Comparison of ENCODE assay signal across 8 cellular contexts in genomic region chr5:159133041-159133741, GRCh38. TPM values are rescaled to one million over a fixed set of nuclear protein-coding genes. Genes with fewer than 3 reads are reported as not detected.
DNase-seq lines count a peak whose midpoint lies in the region; ATAC-seq and TF ChIP-seq lines count a peak whose summit lies in the region.

No MANE protein-coding gene starts in this region.

- no peaks in the 10 kb centered on the region for H3K9me1 ChIP-seq in IMR-90 (ENCODE audit: insufficient read depth, low read length)

- H3K9me3 Mint-ChIP-seq in natural killer cell: no peaks in the 10 kb centered on the region

- no peak overlapping the region; the same call in 1 of the 2 replicates for H3K4ac ChIP-seq in IMR-90 (ENCODE audit: low read depth, low read length)

- peak; percentile 86 for TF ChIP-seq RAD21 in IMR-90 (IDR thresholded peaks at IDR 0.05; ENCODE audit: low read length)

- H3K27ac Mint-ChIP-seq in natural killer cell: no peak overlapping the region

- H4K20me1 ChIP-seq in IMR-90 (ENCODE audit: insufficient read depth, low read length): no peaks in the 10 kb centered on the region

- H3K79me1 ChIP-seq in IMR-90 (ENCODE audit: low read depth in 1 of 2, low read length in 2 of 2): no peaks in the 10 kb centered on the region

- ATAC-seq in IMR-90 (ENCODE audit: low read depth) (peak; percentile 78), RWPE2 (ENCODE audit: low read depth) (peak; percentile 70), natural killer cell (peak in 2 of 3 donors; percentile 42 to 50)

- no peak overlapping the region for H4K8ac ChIP-seq in IMR-90 (ENCODE audit: low read depth in 2 of 2, low read length in 2 of 2)

- no peak overlapping the region for H3K23ac ChIP-seq in IMR-90 (ENCODE audit: low read depth, low read length)

- H3K9ac ChIP-seq in IMR-90 (ENCODE audit: low read depth, low read length): no peak overlapping the region

- CTCF ChIA-PET in AG04450 (lab: Charles Lee) (interaction anchor here (0.5 to 2.5 kb wide), 39 partner anchors 9 to 1371 kb away, joined by 3 to 104 read pairs (median 4); no protein-coding TSS in a partner anchor), IMR-90 (lab: Yijun Ruan, JAX) (interaction anchor here (0.5 to 1.6 kb wide), 12 partner anchors 11 to 1372 kb away, joined by 3 to 17 read pairs (median 3); no protein-coding TSS in a partner anchor)

- H3K4me3 ChIP-seq in AG04450 (ENCODE audit: low read depth, low read length) (no peak overlapping the region), IMR-90 (ENCODE audit: insufficient read depth, low read depth, low read length) (no peak overlapping the region), RWPE2 (ENCODE audit: severe bottlenecking) (no peak overlapping the region)

- no peak overlapping the region for H2AK9ac ChIP-seq in IMR-90 (replicated peaks; ENCODE audit: low read depth, low read length, poor library complexity)

- H4K91ac ChIP-seq in IMR-90 (ENCODE audit: insufficient read depth, low read depth, low read length): no peak overlapping the region

- H2BK20ac ChIP-seq in IMR-90 (ENCODE audit: low read depth, low read length): no peak overlapping the region

- WGBS in IMR-90 (ENCODE audit: extremely low coverage in 2 of 2, insufficient read length in 1 of 2), 2 experiments: no CpG with 5 or more reads among the region's 11 CpGs

- no peak overlapping the region for H3K56ac ChIP-seq in IMR-90 (ENCODE audit: extremely low read depth, insufficient read depth, low read length)

- no peak overlapping the region for H3K14ac ChIP-seq in IMR-90 (replicated peaks; ENCODE audit: low read depth, low read length)

- no peak overlapping the region for H2AFZ ChIP-seq in IMR-90 (replicated peaks; ENCODE audit: low read length, poor library complexity)

- TF ChIP-seq POLR2A in IMR-90 (IDR thresholded peaks at IDR 0.05; ENCODE audit: low read depth, low read length) (no peak), erythroblast (IDR thresholded peaks at IDR 0.05; ENCODE audit: low read length) (no peak)

- H3K27me3 ChIP-seq in AG04450 (ENCODE audit: control insufficient read depth, insufficient read depth, low read length) (peaks cover 11% of the 10 kb centered on the region), IMR-90 (ENCODE audit: control insufficient read depth, insufficient read depth, low read length) (peaks cover 10% of the 10 kb centered on the region), RWPE2 (ENCODE audit: insufficient read depth, poor library complexity, severe bottlenecking) (peaks cover 20% of the 10 kb centered on the region)

- H3K36me3 ChIP-seq in IMR-90 (ENCODE audit: control insufficient read depth, insufficient read depth, low read length): no peaks in the 10 kb centered on the region
- H3K36me3 ChIP-seq in RWPE2 (ENCODE audit: low read depth): no peaks in the 10 kb centered on the region

- H3K4me3 Mint-ChIP-seq in natural killer cell: no peak overlapping the region

- peak overlapping the region; percentile 35; the same call in 1 of the 2 replicates for H2AK5ac ChIP-seq in IMR-90 (ENCODE audit: low read depth, low read length)

- H3K36me3 Mint-ChIP-seq in natural killer cell: no peaks in the 10 kb centered on the region

- H3K9me3 ChIP-seq in AG04450 (ENCODE audit: control insufficient read depth, insufficient read depth, low read length) (no peaks in the 10 kb centered on the region), IMR-90 (ENCODE audit: control insufficient read depth, insufficient read depth, low read length) (no peaks in the 10 kb centered on the region), RWPE2 (ENCODE audit: severe bottlenecking) (no peaks in the 10 kb centered on the region)

- H2BK5ac ChIP-seq in IMR-90 (ENCODE audit: low read depth, low read length, poor library complexity, severe bottlenecking): no peak overlapping the region

- no TSS peak for BruUV-seq in IMR-90 (replicated peaks; lab: Mats Ljungman, UMichigan)

- H3K4me1 ChIP-seq in IMR-90 (ENCODE audit: control insufficient read depth, insufficient read depth, low read length) (peaks cover 2% of the 10 kb centered on the region), RWPE2 (ENCODE audit: insufficient read depth, poor library complexity, severe bottlenecking) (peaks cover 5% of the 10 kb centered on the region)

- intact Hi-C loops in IMR-90 (cut with micrococcal nuclease) (loop anchor here (1.0 to 10.0 kb wide), 7 partner anchors 27 to 1371 kb away; no protein-coding TSS in a partner anchor), natural killer cell (cut with micrococcal nuclease) (loop anchor here (1.0 to 5.0 kb wide), 3 partner anchors 438 to 1058 kb away; no protein-coding TSS in a partner anchor)

- POLR2A ChIA-PET in AG04450 (lab: Yijun Ruan, JAX) (no interaction called here), IMR-90 (lab: Charles Lee; ENCODE audit: unreplicated experiment) (interaction anchor here (0.6 kb wide), 1 partner anchor 21 kb away, joined by 3 read pairs; no protein-coding TSS in a partner anchor)

- DNase-seq in AG04450 (ENCODE audit: low read depth, low spot score): peak; percentile 15
- DNase-seq in IMR-90: peak; percentile 67
- no peak for DNase-seq in RWPE2 (ENCODE audit: low spot score)
- DNase-seq in erythroblast (lab: John Stamatoyannopoulos, UW): peak; percentile 49 to 66
- DNase-seq in natural killer cell: no peak
- DNase-seq in NCI-H2029 treated with DMSO at 0.1 percent for 48 hours (lab: John Stamatoyannopoulos, UW): no peak
- no peak for DNase-seq in GM19238 (ENCODE audit: insufficient read length, low spot score)

- no peak overlapping the region for H2BK120ac ChIP-seq in IMR-90 (ENCODE audit: low read depth, low read length)

- dilution Hi-C loops in IMR-90 (cut with HindIII; ENCODE audit: low sequenced_read_pairs, unreplicated experiment): loop anchor here (25.0 kb wide), 1 partner anchor 446 kb away; no protein-coding TSS in a partner anchor

- no peaks in the 10 kb centered on the region for H3K4me1 Mint-ChIP-seq in natural killer cell

- no peak overlapping the region for H3K18ac ChIP-seq in IMR-90 (ENCODE audit: low read depth, low read length)

- H3K4me2 ChIP-seq in IMR-90 (ENCODE audit: low read depth, low read length): peak overlapping the region; percentile 75

- no peak overlapping the region for H2BK15ac ChIP-seq in IMR-90 (ENCODE audit: low read depth, low read length)

- no peak overlapping the region for H3K27ac ChIP-seq in AG04450 (ENCODE audit: low read depth, low read length)
- no peak overlapping the region for H3K27ac ChIP-seq in IMR-90 (ENCODE audit: insufficient read depth, low read length)
- H3K27ac ChIP-seq in RWPE2 (ENCODE audit: poor library complexity, severe bottlenecking): no peak overlapping the region

- H3K27me3 Mint-ChIP-seq in natural killer cell (ENCODE audit: low read depth in 2 of 2): peaks cover 13 to 52% of the 10 kb centered on the region in 2 donors

- no peak overlapping the region for H4K5ac ChIP-seq in IMR-90 (ENCODE audit: low read depth, low read length)

- in situ Hi-C loops in IMR-90 (cut with MboI; ENCODE audit: low sequenced_read_pairs): no loop called here

- TF ChIP-seq CTCF in AG04450 (IDR thresholded peaks at IDR 0.05; ENCODE audit: low read depth, low read length): peak; percentile 80
- TF ChIP-seq CTCF in GM12874 (IDR thresholded peaks at IDR 0.05; ENCODE audit: insufficient read depth, low read depth, low read length): peak; percentile 50
- peak; percentile 90 for TF ChIP-seq CTCF in IMR-90 (conservative IDR thresholded peaks at IDR 0.05; ENCODE audit: low read depth, low read length)
- TF ChIP-seq CTCF in RWPE2 (IDR thresholded peaks at IDR 0.05; ENCODE audit: poor library complexity, severe bottlenecking): peak; percentile 99
- TF ChIP-seq CTCF in natural killer cell (IDR thresholded peaks at IDR 0.05): peak; percentile 93

TF ChIP-seq in IMR-90, 13 proteins besides CTCF, POLR2A, EP300 and RAD21:
- TF ChIP-seq CHD1 (IDR thresholded peaks at IDR 0.05; ENCODE audit: low read depth, low read length) (no peak), FOS (IDR thresholded peaks at IDR 0.05; ENCODE audit: low read depth, low read length) (no peak), MAZ (IDR thresholded peaks at IDR 0.05; ENCODE audit: borderline replicate concordance, low read depth, low read length) (no peak), SMC3 (IDR thresholded peaks at IDR 0.05; ENCODE audit: low read depth, low read length) (peak; percentile 61), CEBPB (IDR thresholded peaks at IDR 0.05; ENCODE audit: low read depth, low read length) (peak; percentile 44; the same call in 1 of the 2 replicates)
TF ChIP-seq in IMR-90: peak in this region for 2.

RNA-seq across cellular contexts. Expression of gene EBF1, which starts 33.5 kb away (rescaled TPM):
- polyA plus RNA-seq in AG04450 (2011; rRNA removed): 0.51 and 0.79 TPM in 2 replicates
- polyA minus RNA-seq in AG04450 (2011; rRNA and poly(A)+ RNA removed): 2.0 and 3.2 TPM in 2 replicates
- total RNA-seq in IMR-90 (2012; rRNA removed): 0.56 and 0.90 TPM in 2 replicates
- 0.89 and 1.1 TPM in 2 replicates for polyA plus RNA-seq in IMR-90 (2012; rRNA removed)
- polyA plus RNA-seq in IMR-90 (2012; cell fraction: cytosol; rRNA removed): 0.29 and 0.69 TPM in 2 replicates
- 1.7 TPM in 2 replicates for polyA plus RNA-seq in IMR-90 (2012; cell fraction: nucleus; rRNA removed; ENCODE audit: low replicate concordance)
- 1 to 10 TPM in 1 of 3 donors, under 1 TPM in 2; 0.29 to 1.5 (median 0.35) TPM for total RNA-seq in natural killer cell

Comparison
In these comparisons a context has a peak if more than half of its experiments do, and no peak if none do; other contexts are left out.
1. DNase-seq: peak in AG04450 (single experiment), IMR-90 (single experiment) and erythroblast (2 of 2); none in RWPE2 (single experiment), natural killer cell (single experiment), NCI-H2029 treated with DMSO at 0.1 percent for 48 hours (single experiment) and GM19238 (single experiment).
2. Peak in every context shown above with its lines, with median percentiles within 50 percentile points of each other: CTCF ChIP-seq and ATAC-seq.